ENCODE assay signal across 8 cellular contexts in genomic region chr10:30553625-30554442, GRCh38.
DNase-seq lines count a peak whose midpoint lies in the region; ATAC-seq and FAIRE-seq lines count a peak whose summit lies in the region.

No MANE protein-coding gene starts in this region.

- intact Hi-C loops in CD4-positive, alpha-beta memory T cell (cut with micrococcal nuclease) = no loop called here

- CTCF ChIA-PET in CD4-positive, alpha-beta memory T cell (lab: Charles Lee; ENCODE audit: partially characterized antibody) = interaction anchor here (1.1 to 1.7 kb wide), 5 partner anchors 9 to 194 kb away, joined by 3 to 5 read pairs (median 3); no protein-coding TSS in a partner anchor

- H3K4me2 ChIP-seq in GM23248 (ENCODE audit: unreplicated experiment) (peak overlapping the region; percentile 56), skeletal muscle satellite cell (ENCODE audit: low read length) (peak overlapping the region; percentile 52)

- H4K20me1 ChIP-seq in GM23248 (ENCODE audit: insufficient read depth) = no peaks in the 10 kb centered on the region

- POLR2A ChIA-PET in CD4-positive, alpha-beta memory T cell (lab: Charles Lee; ENCODE audit: partially characterized antibody) = no interaction called here

- H3K4me1 ChIP-seq in GM23248 (ENCODE audit: insufficient read depth) (peaks cover 4% of the 10 kb centered on the region; the same call in 1 of the 2 replicates), iPS-15b (ENCODE audit: control insufficient read depth, insufficient read depth, low read length) (peaks cover 16% of the 10 kb centered on the region), skeletal muscle satellite cell (ENCODE audit: control insufficient read depth, insufficient read depth, low read length) (no peaks in the 10 kb centered on the region)
- no peaks in the 10 kb centered on the region for H3K4me1 ChIP-seq in CD4-positive, alpha-beta memory T cell (ENCODE audit: insufficient read depth, low read length)

- no peak overlapping the region for H3K27ac Mint-ChIP-seq in CD4-positive, alpha-beta memory T cell

- H3F3A ChIP-seq in GM23248 (ENCODE audit: insufficient read depth) = no peaks in the 10 kb centered on the region

- no peaks in the 10 kb centered on the region for H3K9me2 ChIP-seq in GM23248 (ENCODE audit: insufficient read depth)

- H3K4me3 ChIP-seq in GM23248 = peak overlapping the region; percentile 52
- H3K4me3 ChIP-seq in iPS-15b (ENCODE audit: low read depth, low read length) = peak overlapping the region; percentile 48
- peak overlapping the region; percentile 23 for H3K4me3 ChIP-seq in skeletal muscle satellite cell (ENCODE audit: low read length)
- H3K4me3 ChIP-seq in CD4-positive, alpha-beta memory T cell (ENCODE audit: low read length in 2 of 2) = no peak overlapping the region

- H3K4me3 Mint-ChIP-seq in CD4-positive, alpha-beta memory T cell = no peak overlapping the region

- H3K36me3 ChIP-seq in GM23248 (ENCODE audit: low read depth) = no peaks in the 10 kb centered on the region
- H3K36me3 ChIP-seq in iPS-15b (ENCODE audit: control insufficient read depth, insufficient read depth, low read length) = no peaks in the 10 kb centered on the region
- no peaks in the 10 kb centered on the region for H3K36me3 ChIP-seq in skeletal muscle satellite cell (ENCODE audit: insufficient read depth, low read length)
- no peaks in the 10 kb centered on the region for H3K36me3 ChIP-seq in CD4-positive, alpha-beta memory T cell (ENCODE audit: insufficient read depth, low read length)

- H3K27me3 Mint-ChIP-seq in CD4-positive, alpha-beta memory T cell = no peaks in the 10 kb centered on the region

- peak overlapping the region; percentile 23; the same call in 1 of the 2 replicates for H3K27ac ChIP-seq in GM23248
- no peak overlapping the region for H3K27ac ChIP-seq in CD4-positive, alpha-beta memory T cell (ENCODE audit: low read depth, low read length)

- H3K27me3 ChIP-seq in GM23248 (replicated peaks; ENCODE audit: insufficient read depth) (no peaks in the 10 kb centered on the region), iPS-15b (ENCODE audit: control insufficient read depth, insufficient read depth, low read length) (no peaks in the 10 kb centered on the region), skeletal muscle satellite cell (ENCODE audit: control insufficient read depth, insufficient read depth, low read length) (peaks cover 6% of the 10 kb centered on the region)
- no peaks in the 10 kb centered on the region for H3K27me3 ChIP-seq in CD4-positive, alpha-beta memory T cell (ENCODE audit: insufficient read depth, low read length)

- H3K9me3 ChIP-seq in GM23248 (ENCODE audit: low read depth) (no peaks in the 10 kb centered on the region), iPS-15b (ENCODE audit: control insufficient read depth, insufficient read depth, low read length) (no peaks in the 10 kb centered on the region), skeletal muscle satellite cell (replicated peaks; ENCODE audit: low read length) (no peaks in the 10 kb centered on the region)
- H3K9me3 ChIP-seq in CD4-positive, alpha-beta memory T cell (ENCODE audit: control insufficient read depth in 1 of 2, low read length in 2 of 2) = no peaks in the 10 kb centered on the region

- in situ Hi-C loops in GM23248 (cut with MboI) = no loop called here

- no peaks in the 10 kb centered on the region for H3K9me3 Mint-ChIP-seq in CD4-positive, alpha-beta memory T cell

- DNase-seq in GM23248 (peak; percentile 81), amniotic epithelial cell (ENCODE audit: low read depth) (peak; percentile 56), HTR-8/SVneo (ENCODE audit: insufficient read length, low spot score) (no peak)
- DNase-seq in effector CD8-positive, alpha-beta T cell (lab: John Stamatoyannopoulos, UW) = no peak
- DNase-seq in CD4-positive, alpha-beta memory T cell = no peak

- H3K36me3 Mint-ChIP-seq in CD4-positive, alpha-beta memory T cell = no peaks in the 10 kb centered on the region

- 43% methylated on average over 12 of the region's 12 CpGs for WGBS in GM23248 (ENCODE audit: low coverage in 1 of 2, low lambda C conversion rate in 2 of 2, missing lambda C conversion rate in 2 of 2), 2 experiments

- FAIRE-seq in HTR-8/SVneo (lab: Jason Lieb, UNC) = no peak

- no peaks in the 10 kb centered on the region for H3K79me2 ChIP-seq in GM23248 (ENCODE audit: insufficient read depth)

- peaks cover 0 to 5% (median 1%) of the 10 kb centered on the region in 4 donors for H3K4me1 Mint-ChIP-seq in CD4-positive, alpha-beta memory T cell

- H3K9ac ChIP-seq in GM23248 (peak overlapping the region; percentile 54), iPS-15b (ENCODE audit: low read depth, low read length) (peak overlapping the region; percentile 66), skeletal muscle satellite cell (ENCODE audit: low read depth, low read length) (no peak overlapping the region)

- ATAC-seq in GM18873 (IDR thresholded peaks at IDR 0.05; ENCODE audit: low FRiP score, unreplicated experiment) = no peak

- H2AFZ ChIP-seq in GM23248 = peak overlapping the region; percentile 93

Comparison
In these comparisons a context has a peak if more than half of its experiments do, and no peak if none do; other contexts are left out.
1. DNase-seq: peak in GM23248 (single experiment) and amniotic epithelial cell (single experiment); none in effector CD8-positive, alpha-beta T cell (single experiment), CD4-positive, alpha-beta memory T cell (0 of 5) and HTR-8/SVneo (single experiment).
2. H3K4me3 ChIP-seq: peak in GM23248 (single experiment), iPS-15b (single experiment) and skeletal muscle satellite cell (single experiment); none in CD4-positive, alpha-beta memory T cell (0 of 2).